Comparison of ENCODE assay signal across 9 cellular contexts in the genomic region with DNA sequence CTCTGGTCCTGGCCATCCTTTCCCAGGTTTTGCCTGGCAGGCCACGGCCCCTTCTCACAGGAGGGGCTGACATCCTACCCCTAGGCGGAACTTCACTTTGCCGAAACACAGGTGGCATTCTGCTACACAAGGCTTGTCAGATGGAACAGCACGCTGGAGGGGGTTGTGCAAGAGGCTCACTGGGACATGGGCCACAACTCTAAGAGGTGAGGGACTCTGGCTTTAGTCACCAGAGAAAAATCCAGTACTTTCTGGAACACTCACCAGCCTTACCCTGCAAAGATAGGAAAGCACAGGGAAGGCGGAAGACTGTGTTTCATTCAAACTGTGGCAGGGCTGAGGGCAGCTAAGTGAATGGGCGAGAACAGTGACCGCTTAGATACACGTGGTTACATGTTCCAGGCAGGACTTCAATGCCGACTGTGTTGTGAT. TPM values are rescaled to one million over a fixed set of nuclear protein-coding genes. Genes with fewer than 3 reads are reported as not detected.
A peak's percentile ranks its signal among the peaks of the same experiment; 100 is the strongest.
DNase-seq lines count a peak whose midpoint lies in the region; TF ChIP-seq lines count a peak whose summit lies in the region.
"Had no signal": no experiment of that assay in that cellular context is flagged by ENCODE, and none has a peak within 500 bp of the region (broad histone marks: within the 10 kb centered on the region; RNA-seq: fewer than 3 reads in every experiment).

No MANE protein-coding gene starts in this region.

- H3K4me3 ChIP-seq in coronary artery: no peak overlapping the region
- H3K4me3 ChIP-seq in liver (ENCODE audit: low read depth in 1 of 3, low read length in 3 of 3): no peak overlapping the region
- no peak overlapping the region for H3K4me3 ChIP-seq in tibial artery
- H3K4me3 ChIP-seq: GM12878 had no signal

- TF ChIP-seq CTCF in coronary artery (IDR thresholded peaks at IDR 0.05) (no peak), liver (IDR thresholded peaks at IDR 0.05; ENCODE audit: low read depth, low read length, missing input control) (no peak), tibial artery (IDR thresholded peaks at IDR 0.05) (no peak), GM20000 (IDR thresholded peaks at IDR 0.05; ENCODE audit: extremely low read depth, missing control alignments) (no peak)

- H3K9me3 ChIP-seq in liver (ENCODE audit: control insufficient read depth in 4 of 4, low read length in 3 of 4) (no peaks in the 10 kb centered on the region), tibial artery (no peaks in the 10 kb centered on the region)

- DNase-seq in LoVo (ENCODE audit: low spot score) (peak; percentile 23), coronary artery (ENCODE audit: low spot score) (peak; percentile 88), tibial artery (peak; percentile 79 to 91), GM20000 (ENCODE audit: low spot score) (no peak), NCI-H774 (lab: John Stamatoyannopoulos, UW) (no peak), mesenteric fat pad (ENCODE audit: low spot score) (no peak), GDM1 (lab: John Stamatoyannopoulos, UW) (no peak)

- TF ChIP-seq RAD21 in liver (IDR thresholded peaks at IDR 0.05): peak; percentile 18 to 44

- H3K36me3 ChIP-seq in liver (ENCODE audit: control insufficient read depth in 4 of 4, insufficient read depth in 3 of 4, low read depth in 1 of 4, low read length in 3 of 4) (no peaks in the 10 kb centered on the region), tibial artery (no peaks in the 10 kb centered on the region)

- peaks cover 35 to 66% (median 57%) of the 10 kb centered on the region in 4 donors for H3K4me1 ChIP-seq in liver (ENCODE audit: control insufficient read depth in 4 of 4, insufficient read depth in 4 of 4, low read length in 3 of 4)
- H3K4me1 ChIP-seq in tibial artery: peaks cover 3 to 79% (median 68%) of the 10 kb centered on the region in 4 donors

- H3K9ac ChIP-seq in liver (ENCODE audit: low read depth in 1 of 2, low read length in 2 of 2): peak overlapping the region; percentile 59 to 78

- H3K27me3 ChIP-seq in liver (ENCODE audit: control insufficient read depth in 4 of 4, insufficient read depth in 4 of 4, low read length in 3 of 4): no peaks in the 10 kb centered on the region
- no peaks in the 10 kb centered on the region for H3K27me3 ChIP-seq in tibial artery

- WGBS in liver: 26% methylated on average over 9 of the region's 9 CpGs

- H3K27ac ChIP-seq in coronary artery: peak overlapping the region; percentile 95 to 97
- H3K27ac ChIP-seq in liver (ENCODE audit: low read depth in 1 of 2, low read length in 2 of 2): peak overlapping the region; percentile 94 to 95
- peak overlapping the region; percentile 87 to 94 for H3K27ac ChIP-seq in tibial artery

- intact Hi-C loops in tibial artery (cut with DNase I; ENCODE audit: low total_unique reads): loop anchor here (2.0 kb wide), 1 partner anchor 17 kb away; no protein-coding TSS in a partner anchor

TF ChIP-seq in liver, 16 proteins besides CTCF, POLR2A, EP300 and RAD21:
- TF ChIP-seq SP1 (IDR thresholded peaks at IDR 0.05): peak; percentile 60
- TF ChIP-seq, protein P1, sequence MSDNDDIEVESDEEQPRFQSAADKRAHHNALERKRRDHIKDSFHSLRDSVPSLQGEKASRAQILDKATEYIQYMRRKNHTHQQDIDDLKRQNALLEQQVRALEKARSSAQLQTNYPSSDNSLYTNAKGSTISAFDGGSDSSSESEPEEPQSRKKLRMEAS (IDR thresholded peaks at IDR 0.05): peak; percentile 97
- peak; percentile 57 to 62 for TF ChIP-seq HNF4A (conservative IDR thresholded peaks at IDR 0.05)
- no peak for TF ChIP-seq GABPA (IDR thresholded peaks at IDR 0.05 in 1 of 2, conservative IDR thresholded peaks at IDR 0.05 in 1 of 2)
- TF ChIP-seq FOXA1 (IDR thresholded peaks at IDR 0.05): peak; percentile 21
- TF ChIP-seq HNF4G (IDR thresholded peaks at IDR 0.05): no peak
- TF ChIP-seq EGR1 (IDR thresholded peaks at IDR 0.05; ENCODE audit: low read depth in 2 of 2): no peak
- TF ChIP-seq, protein P2, sequence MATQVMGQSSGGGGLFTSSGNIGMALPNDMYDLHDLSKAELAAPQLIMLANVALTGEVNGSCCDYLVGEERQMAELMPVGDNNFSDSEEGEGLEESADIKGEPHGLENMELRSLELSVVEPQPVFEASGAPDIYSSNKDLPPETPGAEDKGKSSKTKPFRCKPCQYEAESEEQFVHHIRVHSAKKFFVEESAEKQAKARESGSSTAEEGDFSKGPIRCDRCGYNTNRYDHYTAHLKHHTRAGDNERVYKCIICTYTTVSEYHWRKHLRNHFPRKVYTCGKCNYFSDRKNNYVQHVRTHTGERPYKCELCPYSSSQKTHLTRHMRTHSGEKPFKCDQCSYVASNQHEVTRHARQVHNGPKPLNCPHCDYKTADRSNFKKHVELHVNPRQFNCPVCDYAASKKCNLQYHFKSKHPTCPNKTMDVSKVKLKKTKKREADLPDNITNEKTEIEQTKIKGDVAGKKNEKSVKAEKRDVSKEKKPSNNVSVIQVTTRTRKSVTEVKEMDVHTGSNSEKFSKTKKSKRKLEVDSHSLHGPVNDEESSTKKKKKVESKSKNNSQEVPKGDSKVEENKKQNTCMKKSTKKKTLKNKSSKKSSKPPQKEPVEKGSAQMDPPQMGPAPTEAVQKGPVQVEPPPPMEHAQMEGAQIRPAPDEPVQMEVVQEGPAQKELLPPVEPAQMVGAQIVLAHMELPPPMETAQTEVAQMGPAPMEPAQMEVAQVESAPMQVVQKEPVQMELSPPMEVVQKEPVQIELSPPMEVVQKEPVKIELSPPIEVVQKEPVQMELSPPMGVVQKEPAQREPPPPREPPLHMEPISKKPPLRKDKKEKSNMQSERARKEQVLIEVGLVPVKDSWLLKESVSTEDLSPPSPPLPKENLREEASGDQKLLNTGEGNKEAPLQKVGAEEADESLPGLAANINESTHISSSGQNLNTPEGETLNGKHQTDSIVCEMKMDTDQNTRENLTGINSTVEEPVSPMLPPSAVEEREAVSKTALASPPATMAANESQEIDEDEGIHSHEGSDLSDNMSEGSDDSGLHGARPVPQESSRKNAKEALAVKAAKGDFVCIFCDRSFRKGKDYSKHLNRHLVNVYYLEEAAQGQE (IDR thresholded peaks at IDR 0.05): peak; percentile 78
- peak; percentile 69 to 89 for TF ChIP-seq RXRA (IDR thresholded peaks at IDR 0.05)
- TF ChIP-seq NR2F2 (IDR thresholded peaks at IDR 0.05): no peak
- TF ChIP-seq, protein P3, sequence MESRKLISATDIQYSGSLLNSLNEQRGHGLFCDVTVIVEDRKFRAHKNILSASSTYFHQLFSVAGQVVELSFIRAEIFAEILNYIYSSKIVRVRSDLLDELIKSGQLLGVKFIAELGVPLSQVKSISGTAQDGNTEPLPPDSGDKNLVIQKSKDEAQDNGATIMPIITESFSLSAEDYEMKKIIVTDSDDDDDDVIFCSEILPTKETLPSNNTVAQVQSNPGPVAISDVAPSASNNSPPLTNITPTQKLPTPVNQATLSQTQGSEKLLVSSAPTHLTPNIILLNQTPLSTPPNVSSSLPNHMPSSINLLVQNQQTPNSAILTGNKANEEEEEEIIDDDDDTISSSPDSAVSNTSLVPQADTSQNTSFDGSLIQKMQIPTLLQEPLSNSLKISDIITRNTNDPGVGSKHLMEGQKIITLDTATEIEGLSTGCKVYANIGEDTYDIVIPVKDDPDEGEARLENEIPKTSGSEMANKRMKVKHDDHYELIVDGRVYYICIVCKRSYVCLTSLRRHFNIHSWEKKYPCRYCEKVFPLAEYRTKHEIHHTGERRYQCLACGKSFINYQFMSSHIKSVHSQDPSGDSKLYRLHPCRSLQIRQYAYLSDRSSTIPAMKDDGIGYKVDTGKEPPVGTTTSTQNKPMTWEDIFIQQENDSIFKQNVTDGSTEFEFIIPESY (IDR thresholded peaks at IDR 0.05): no peak
- TF ChIP-seq JUND (IDR thresholded peaks at IDR 0.05): peak; percentile 41 to 61
- TF ChIP-seq FOXA2 (IDR thresholded peaks at IDR 0.05): peak; percentile 12
- TF ChIP-seq TAF1 (conservative IDR thresholded peaks at IDR 0.05): no peak
- peak; percentile 95 for TF ChIP-seq YY1 (IDR thresholded peaks at IDR 0.05)
- TF ChIP-seq, protein P4, sequence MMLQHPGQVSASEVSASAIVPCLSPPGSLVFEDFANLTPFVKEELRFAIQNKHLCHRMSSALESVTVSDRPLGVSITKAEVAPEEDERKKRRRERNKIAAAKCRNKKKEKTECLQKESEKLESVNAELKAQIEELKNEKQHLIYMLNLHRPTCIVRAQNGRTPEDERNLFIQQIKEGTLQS (IDR thresholded peaks at IDR 0.05): peak; percentile 31

RNA-seq across cellular contexts. Expression of a gene that starts 18.3 kb away (rescaled TPM):
- total RNA-seq in liver (10 to 100 TPM; 27.5 to 31.0 TPM), mesenteric fat pad (207 TPM)
- polyA plus RNA-seq in liver: 10 to 100 TPM; 15.7 to 28.4 TPM

RNA-seq across cellular contexts. Expression of a gene that starts 31.8 kb away (rescaled TPM):
- total RNA-seq in liver (not detected), mesenteric fat pad (0.61 TPM)
- not detected for polyA plus RNA-seq in liver
- total RNA-seq: GM12878 had no signal
- polyA plus RNA-seq: GM12878 had no signal

Comparison
In these comparisons a context has a peak if more than half of its experiments do, and no peak if none do; other contexts are left out.
1. DNase-seq: peak in LoVo (single experiment), coronary artery (single experiment) and tibial artery (2 of 2); none in GM20000 (single experiment), NCI-H774 (single experiment), mesenteric fat pad (single experiment) and GDM1 (single experiment).
2. Peak in every context shown above with its lines, with median percentiles within 50 percentile points of each other: H3K27ac ChIP-seq.